ENCODE assay signal across 10 cellular contexts in genomic region chr11:65352783-65353182, GRCh38. TPM values are rescaled to one million over a fixed set of nuclear protein-coding genes. Genes with fewer than 3 reads are reported as not detected.
DNase-seq lines count a peak whose midpoint lies in the region; ATAC-seq and TF ChIP-seq lines count a peak whose summit lies in the region.
"Had no signal": no experiment of that assay in that cellular context is flagged by ENCODE, and none has a peak within 500 bp of the region (broad histone marks: within the 10 kb centered on the region; RNA-seq: fewer than 3 reads in every experiment).

No MANE protein-coding gene starts in this region.

- peaks cover 10% of the 10 kb centered on the region for H3K4me1 ChIP-seq in CD4-positive, CD25-positive, alpha-beta regulatory T cell (ENCODE audit: control insufficient read depth, insufficient read depth, low read length, poor library complexity, severe bottlenecking)
- H3K4me1 ChIP-seq in right lobe of liver, result peaks cover 0 to 23% (median 7%) of the 10 kb centered on the region in 4 donors
- H3K4me1 ChIP-seq in CD4-positive, alpha-beta memory T cell (ENCODE audit: insufficient read depth, low read length), result peaks cover 7% of the 10 kb centered on the region

- no peak for TF ChIP-seq POLR2A in right lobe of liver (IDR thresholded peaks at IDR 0.05)

- POLR2A ChIA-PET in activated B cell treated with CpG ODN at 0.5 μM for 24 hours (lab: Charles Lee), result interaction anchor here (1.0 to 1.8 kb wide), 5 partner anchors 14 to 26 kb away, joined by 3 to 7 read pairs (median 5); partner anchors contain the start of gene DPF2
- POLR2A ChIA-PET in CD4-positive, alpha-beta memory T cell (lab: Charles Lee; ENCODE audit: partially characterized antibody), result interaction anchor here (0.6 to 2.4 kb wide), 4 partner anchors 144 to 339 kb away, joined by 3 to 9 read pairs (median 4); partner anchors contain the start of genes ARL2 and MALAT1

- intact Hi-C loops in activated B cell treated with CpG ODN at 0.5 μM for 24 hours (cut with micrococcal nuclease), result no loop called here
- intact Hi-C loops in right lobe of liver (cut with DNase I), result no loop called here
- intact Hi-C loops in CD4-positive, alpha-beta memory T cell (cut with micrococcal nuclease), result no loop called here

- CTCF ChIA-PET in activated B cell treated with CpG ODN at 0.5 μM for 24 hours (lab: Charles Lee), result interaction anchor here (0.7 to 2.9 kb wide), 3 partner anchors 23 to 505 kb away, joined by 3 to 9 read pairs (median 3); no protein-coding TSS in a partner anchor
- CTCF ChIA-PET in CD4-positive, alpha-beta memory T cell (lab: Charles Lee; ENCODE audit: partially characterized antibody), result interaction anchor here (1.2 to 1.9 kb wide), 3 partner anchors 19 to 127 kb away, joined by 3 to 5 read pairs (median 3); partner anchors contain the start of gene DPF2

- TF ChIP-seq CTCF in HFF-Myc (IDR thresholded peaks at IDR 0.05; ENCODE audit: low read depth, low read length, missing control alignments), result peak; percentile 34
- no peak for TF ChIP-seq CTCF in activated B cell treated with CpG ODN at 0.5 μM for 24 hours (IDR thresholded peaks at IDR 0.05)
- peak in 3 of 4 donors; percentile 23 to 28 (median 25) for TF ChIP-seq CTCF in right lobe of liver (IDR thresholded peaks at IDR 0.05)

- H3K27ac Mint-ChIP-seq in CD4-positive, CD25-positive, alpha-beta regulatory T cell, result peak overlapping the region in 1 of 3 donors; percentile 68
- H3K27ac Mint-ChIP-seq in activated B cell treated with CpG ODN at 0.5 μM for 24 hours, result peak overlapping the region; percentile 30
- H3K27ac Mint-ChIP-seq in CD4-positive, alpha-beta memory T cell, result peak overlapping the region in 2 of 7 donors; percentile 40 to 78

- no peaks in the 10 kb centered on the region for H3K9me3 Mint-ChIP-seq in CD4-positive, CD25-positive, alpha-beta regulatory T cell
- no peaks in the 10 kb centered on the region for H3K9me3 Mint-ChIP-seq in activated B cell treated with CpG ODN at 0.5 μM for 24 hours
- H3K9me3 Mint-ChIP-seq in CD4-positive, alpha-beta memory T cell, result peaks cover 0 to 2% (median 0%) of the 10 kb centered on the region in 8 donors

- H3K4me3 ChIP-seq in CD4-positive, CD25-positive, alpha-beta regulatory T cell (ENCODE audit: low read depth, low read length), result no peak overlapping the region
- no peak overlapping the region for H3K4me3 ChIP-seq in HFF-Myc (replicated peaks; ENCODE audit: low read depth, low read length)
- H3K4me3 ChIP-seq in right lobe of liver, result no peak overlapping the region
- no peak overlapping the region for H3K4me3 ChIP-seq in CD4-positive, alpha-beta memory T cell (ENCODE audit: low read length in 2 of 2)

- H3K9me3 ChIP-seq in CD4-positive, CD25-positive, alpha-beta regulatory T cell (ENCODE audit: control insufficient read depth in 2 of 2, low read length in 2 of 2), result no peaks in the 10 kb centered on the region
- H3K9me3 ChIP-seq in right lobe of liver, result no peaks in the 10 kb centered on the region
- H3K9me3 ChIP-seq in CD4-positive, alpha-beta memory T cell (ENCODE audit: control insufficient read depth in 1 of 2, low read length in 2 of 2), result no peaks in the 10 kb centered on the region

- DNase-seq in CD4-positive, CD25-positive, alpha-beta regulatory T cell, result no peak
- DNase-seq in HFF-Myc (ENCODE audit: extremely low read depth, low read depth) (no peak), activated B cell treated with CpG ODN at 0.5 μM for 24 hours (no peak), right lobe of liver (no peak)
- no peak for DNase-seq in activated effector memory CD4-positive, alpha-beta T cell treated with anti-CD3 and anti-CD28 coated beads, Interleukin-2, amount 50 U/mL, for 16 hours
- DNase-seq in CD4-positive, alpha-beta memory T cell, result no peak
- no peak for DNase-seq in effector CD4-positive, alpha-beta T cell
- DNase-seq: effector CD8-positive, alpha-beta T cell had no signal

- ATAC-seq in CD4-positive, CD25-positive, alpha-beta regulatory T cell (ENCODE audit: low read depth in 2 of 2), result no peak
- ATAC-seq in activated B cell treated with CpG ODN at 0.5 μM for 24 hours (ENCODE audit: low read depth) (no peak), right lobe of liver (no peak), HG03378 (IDR thresholded peaks at IDR 0.05; ENCODE audit: unreplicated experiment) (no peak)

- peaks cover 18% of the 10 kb centered on the region for H3K36me3 Mint-ChIP-seq in CD4-positive, CD25-positive, alpha-beta regulatory T cell
- H3K36me3 Mint-ChIP-seq in activated B cell treated with CpG ODN at 0.5 μM for 24 hours (ENCODE audit: low read depth), result peaks cover 44% of the 10 kb centered on the region
- H3K36me3 Mint-ChIP-seq in CD4-positive, alpha-beta memory T cell, result peaks cover 14 to 43% of the 10 kb centered on the region in 2 donors

- H3K27ac ChIP-seq in CD4-positive, CD25-positive, alpha-beta regulatory T cell (ENCODE audit: insufficient read depth, low read length, poor library complexity, severe bottlenecking), result peak overlapping the region; percentile 73
- H3K27ac ChIP-seq in right lobe of liver, result no peak overlapping the region
- H3K27ac ChIP-seq in CD4-positive, alpha-beta memory T cell (ENCODE audit: low read depth, low read length), result no peak overlapping the region

- peaks cover 5 to 16% (median 9%) of the 10 kb centered on the region in 4 donors for H3K4me1 Mint-ChIP-seq in CD4-positive, CD25-positive, alpha-beta regulatory T cell
- H3K4me1 Mint-ChIP-seq in activated B cell treated with CpG ODN at 0.5 μM for 24 hours, result peaks cover 23% of the 10 kb centered on the region
- H3K4me1 Mint-ChIP-seq in CD4-positive, alpha-beta memory T cell, result peaks cover 8 to 17% (median 11%) of the 10 kb centered on the region in 4 donors

- no peaks in the 10 kb centered on the region for H3K27me3 ChIP-seq in CD4-positive, CD25-positive, alpha-beta regulatory T cell (ENCODE audit: control insufficient read depth, insufficient read depth, low read length)
- no peaks in the 10 kb centered on the region for H3K27me3 ChIP-seq in right lobe of liver
- H3K27me3 ChIP-seq in CD4-positive, alpha-beta memory T cell (ENCODE audit: insufficient read depth, low read length), result no peaks in the 10 kb centered on the region

- peak overlapping the region in 1 of 4 donors; percentile 71 for H3K4me3 Mint-ChIP-seq in CD4-positive, CD25-positive, alpha-beta regulatory T cell
- no peak overlapping the region for H3K4me3 Mint-ChIP-seq in activated B cell treated with CpG ODN at 0.5 μM for 24 hours
- H3K4me3 Mint-ChIP-seq in CD4-positive, alpha-beta memory T cell, result no peak overlapping the region

- H3K27me3 Mint-ChIP-seq in CD4-positive, CD25-positive, alpha-beta regulatory T cell, result peaks cover 12% of the 10 kb centered on the region
- no peaks in the 10 kb centered on the region for H3K27me3 Mint-ChIP-seq in activated B cell treated with CpG ODN at 0.5 μM for 24 hours
- no peaks in the 10 kb centered on the region for H3K27me3 Mint-ChIP-seq in CD4-positive, alpha-beta memory T cell

- peaks cover 45% of the 10 kb centered on the region for H3K36me3 ChIP-seq in CD4-positive, CD25-positive, alpha-beta regulatory T cell (ENCODE audit: control insufficient read depth, insufficient read depth, low read length)
- peaks cover 0 to 45% (median 21%) of the 10 kb centered on the region in 4 donors for H3K36me3 ChIP-seq in right lobe of liver
- peaks cover 26% of the 10 kb centered on the region for H3K36me3 ChIP-seq in CD4-positive, alpha-beta memory T cell (ENCODE audit: insufficient read depth, low read length)

- WGBS in right lobe of liver (ENCODE audit: insufficient coverage, low coverage, low lambda C conversion rate, missing lambda C conversion rate), result 72% methylated on average over 3 of the region's 3 CpGs

RNA-seq across cellular contexts. Expression of gene TIGD3, which starts 1.8 kb away (rescaled TPM):
- 0.37 TPM for total RNA-seq in CD4-positive, CD25-positive, alpha-beta regulatory T cell
- polyA plus RNA-seq in CD4-positive, CD25-positive, alpha-beta regulatory T cell, result under 1 TPM; 0.19 to 0.90 (median 0.59) TPM
- total RNA-seq in activated B cell treated with CpG ODN at 0.5 μM for 24 hours (1.4 and 1.6 TPM in 2 replicates), right lobe of liver (under 1 TPM in 3 of 6 experiments, not detected in 3; 0.10 to 0.28 (median 0.20) TPM)
- 1 to 10 TPM in 1 of 2 experiments, under 1 TPM in 1; 0.96 to 1.1 TPM for total RNA-seq in CD4-positive, alpha-beta memory T cell
- under 1 TPM in 1 of 2 donors, not detected in 1; 0.26 TPM for polyA plus RNA-seq in CD4-positive, alpha-beta memory T cell

RNA-seq across cellular contexts. Expression of gene DPF2, which starts 19.1 kb away (rescaled TPM):
- 67.0 TPM for total RNA-seq in CD4-positive, CD25-positive, alpha-beta regulatory T cell
- 10 to 100 TPM; 70.3 to 81.4 (median 74.9) TPM for polyA plus RNA-seq in CD4-positive, CD25-positive, alpha-beta regulatory T cell
- 88.3 and 89.6 TPM in 2 replicates for total RNA-seq in activated B cell treated with CpG ODN at 0.5 μM for 24 hours
- total RNA-seq in right lobe of liver, result 10 to 100 TPM; 11.1 to 21.7 (median 19.4) TPM
- 100 to 1,000 TPM; 101 to 102 TPM for total RNA-seq in CD4-positive, alpha-beta memory T cell
- 10 to 100 TPM; 65.1 to 67.8 TPM for polyA plus RNA-seq in CD4-positive, alpha-beta memory T cell

RNA-seq across cellular contexts. Expression of gene SLC25A45, which starts 29.7 kb away (rescaled TPM):
- total RNA-seq in CD4-positive, CD25-positive, alpha-beta regulatory T cell, result 40.3 TPM
- polyA plus RNA-seq in CD4-positive, CD25-positive, alpha-beta regulatory T cell, result 10 to 100 TPM; 11.1 to 16.9 (median 13.8) TPM
- 11.4 and 12.3 TPM in 2 replicates for total RNA-seq in activated B cell treated with CpG ODN at 0.5 μM for 24 hours
- 10 to 100 TPM in 4 of 6 experiments, 1 to 10 TPM in 2; 7.5 to 17.5 (median 12.1) TPM for total RNA-seq in right lobe of liver
- total RNA-seq in CD4-positive, alpha-beta memory T cell, result 10 to 100 TPM; 17.0 to 24.2 TPM
- 10 to 100 TPM in 1 of 2 donors, 1 to 10 TPM in 1; 7.2 to 15.0 TPM for polyA plus RNA-seq in CD4-positive, alpha-beta memory T cell

RNA-seq across cellular contexts. Expression of gene FRMD8, which starts 33.7 kb away (rescaled TPM):
- 47.4 TPM for total RNA-seq in CD4-positive, CD25-positive, alpha-beta regulatory T cell
- polyA plus RNA-seq in CD4-positive, CD25-positive, alpha-beta regulatory T cell, result 10 to 100 TPM; 48.7 to 55.1 (median 53.9) TPM
- total RNA-seq in activated B cell treated with CpG ODN at 0.5 μM for 24 hours, result 68.6 and 70.6 TPM in 2 replicates
- total RNA-seq in right lobe of liver, result 10 to 100 TPM in 4 of 6 experiments, 1 to 10 TPM in 2; 7.7 to 17.1 (median 14.3) TPM
- 10 to 100 TPM; 69.1 to 71.2 TPM for total RNA-seq in CD4-positive, alpha-beta memory T cell
- polyA plus RNA-seq in CD4-positive, alpha-beta memory T cell, result 10 to 100 TPM; 44.1 to 55.6 TPM

RNA-seq across cellular contexts. Expression of gene CDC42EP2, which starts 38.1 kb away (rescaled TPM):
- 1.9 TPM for total RNA-seq in CD4-positive, CD25-positive, alpha-beta regulatory T cell
- polyA plus RNA-seq in CD4-positive, CD25-positive, alpha-beta regulatory T cell, result not detected
- total RNA-seq in activated B cell treated with CpG ODN at 0.5 μM for 24 hours (0.18 and 0.83 TPM in 2 replicates), right lobe of liver (1 to 10 TPM in 4 of 6 experiments, under 1 TPM in 2; 0.55 to 3.4 (median 2.3) TPM)
- total RNA-seq in CD4-positive, alpha-beta memory T cell, result under 1 TPM; 0.55 to 0.67 TPM
- polyA plus RNA-seq in CD4-positive, alpha-beta memory T cell, result not detected
- total RNA-seq: mononuclear cell had no signal
